20 cellular contexts compared by ENCODE assay signal in the genomic region with DNA sequence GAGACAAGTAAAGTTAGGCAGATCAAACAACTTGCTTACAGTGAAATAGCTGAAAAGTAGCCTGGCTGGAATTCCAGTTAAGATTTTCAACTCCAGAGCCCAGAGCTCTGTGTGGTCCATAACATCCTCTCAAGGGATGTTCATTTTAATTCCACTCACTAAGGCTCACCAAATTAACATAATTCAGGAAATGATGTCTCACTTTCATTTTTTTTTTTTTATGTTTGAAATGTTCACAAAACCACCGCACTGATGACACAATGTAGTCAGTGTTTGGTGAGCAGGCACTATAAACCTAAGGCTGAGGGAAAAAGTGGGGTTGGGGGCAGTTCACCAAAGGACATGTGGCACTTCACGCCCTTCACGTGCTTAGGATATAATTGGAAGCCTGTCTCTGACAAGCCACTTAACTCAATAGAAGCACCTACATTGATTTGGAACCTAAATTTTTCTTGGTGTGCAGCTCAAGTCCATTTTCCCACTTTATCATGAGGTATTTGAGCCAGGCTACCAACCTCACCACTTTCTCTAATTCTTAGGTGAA.
DNase-seq lines count a peak whose midpoint lies in the region; ATAC-seq and TF ChIP-seq lines count a peak whose summit lies in the region.
"Had no signal": no experiment of that assay in that cellular context is flagged by ENCODE, and none has a peak within 500 bp of the region (broad histone marks: within the 10 kb centered on the region; RNA-seq: fewer than 3 reads in every experiment).

No MANE protein-coding gene starts in this region.

- peaks cover 13% of the 10 kb centered on the region for H3K4me1 Mint-ChIP-seq in GM23338
- H3K4me1 Mint-ChIP-seq in osteocyte (ENCODE audit: unreplicated experiment), result peaks cover 14% of the 10 kb centered on the region

- no TSS peak for BruUV-seq in PC-9 (replicated peaks; lab: Mats Ljungman, UMichigan)

- peak overlapping the region; percentile 72 for H3K4me2 ChIP-seq in GM23338
- H3K4me2 ChIP-seq in PC-9, result peak overlapping the region; percentile 77
- H3K4me2 ChIP-seq in osteoblast (ENCODE audit: insufficient read depth, low read length), result peak overlapping the region; percentile 62

- DNase-seq in GM23338 (ENCODE audit: low spot score) (peak; percentile 22), PC-9 (no peak), epithelial cell of prostate (ENCODE audit: low read depth, low spot score) (no peak), osteoblast (ENCODE audit: insufficient read length, low spot score, missing footprints) (no peak), osteocyte (ENCODE audit: extremely low spot score, unreplicated experiment) (no peak), CD1c-positive myeloid dendritic cell (ENCODE audit: extremely low spot score) (no peak)
- no peak for DNase-seq in activated effector memory CD4-positive, alpha-beta T cell treated with anti-CD3 and anti-CD28 coated beads, Interleukin-2, amount 50 U/mL, for 16 hours
- DNase-seq: activated CD4-positive, CD25-positive, alpha-beta regulatory T cell treated with anti-CD3 and anti-CD28 coated beads, Interleukin-2, amount 50 U/mL, for 72 hours; activated CD8-positive, alpha-beta memory T cell treated with anti-CD3 and anti-CD28 coated beads for 24 hours; activated T-cell treated with anti-CD3 and anti-CD28 coated beads, Interleukin-2, amount 50 U/mL, for 48 hours; CD4-positive, alpha-beta T cell; foreskin melanocyte; hypothalamus; NCI-H1436; stimulated activated CD8-positive, alpha-beta memory T cell treated with anti-CD3 and anti-CD28 coated beads, Interleukin-4, amount 100 ng/mL, for 48 hours; T1000 had no signal

- H3K4me1 ChIP-seq in GM23338 (ENCODE audit: insufficient read depth) (peaks cover 37% of the 10 kb centered on the region), PC-9 (replicated peaks; ENCODE audit: insufficient read depth) (peaks cover 96% of the 10 kb centered on the region), osteoblast (ENCODE audit: insufficient read depth, low read length) (peaks cover 47% of the 10 kb centered on the region)

- intact Hi-C loops in PC-9 (cut with micrococcal nuclease; ENCODE audit: unreplicated experiment), result no loop called here

- POLR2A ChIA-PET in PC-9 (lab: Charles Lee; ENCODE audit: unreplicated experiment), result interaction anchor here (0.5 to 2.2 kb wide), 8 partner anchors 9 to 421 kb away, joined by 3 to 50 read pairs (median 5); no protein-coding TSS in a partner anchor

- H3K27me3 Mint-ChIP-seq in GM23338 (ENCODE audit: insufficient read depth, low read depth, poor library complexity) (peaks cover 2% of the 10 kb centered on the region), osteocyte (ENCODE audit: unreplicated experiment) (no peaks in the 10 kb centered on the region)

- no peaks in the 10 kb centered on the region for H3K36me3 ChIP-seq in GM23338 (ENCODE audit: insufficient read depth)
- H3K36me3 ChIP-seq in PC-9 (ENCODE audit: low read depth), result no peaks in the 10 kb centered on the region
- no peaks in the 10 kb centered on the region for H3K36me3 ChIP-seq in osteoblast (ENCODE audit: insufficient read depth, low read length)

- H3K27ac ChIP-seq in GM23338 (ENCODE audit: low read depth) (peak overlapping the region; percentile 82), PC-9 (peak overlapping the region; percentile 97), epithelial cell of prostate (peak overlapping the region; percentile 100), osteoblast (ENCODE audit: low read depth, low read length) (peak overlapping the region; percentile 77)
- H3K27ac ChIP-seq: SK-N-MC had no signal

- H3K27me3 ChIP-seq in GM23338 (ENCODE audit: insufficient read depth) (no peaks in the 10 kb centered on the region), PC-9 (ENCODE audit: insufficient read depth, low read depth) (no peaks in the 10 kb centered on the region), osteoblast (ENCODE audit: insufficient read depth, low read length) (no peaks in the 10 kb centered on the region)

- peak overlapping the region; percentile 6; the same call in 1 of the 2 replicates for H3K4me3 ChIP-seq in GM23338
- peak overlapping the region; percentile 43; the same call in 1 of the 2 replicates for H3K4me3 ChIP-seq in PC-9
- H3K4me3 ChIP-seq in osteoblast (ENCODE audit: insufficient read depth, low read length), result no peak overlapping the region

- TF ChIP-seq CTCF in GM23338 (conservative IDR thresholded peaks at IDR 0.05; ENCODE audit: low read depth in 2 of 2) (no peak), PC-9 (conservative IDR thresholded peaks at IDR 0.05) (no peak), osteoblast (IDR thresholded peaks at IDR 0.05; ENCODE audit: extremely low read depth, low read depth, low read length) (no peak), osteocyte (IDR thresholded peaks at IDR 0.05) (no peak)

- H3K27ac Mint-ChIP-seq in GM23338 (peak overlapping the region; percentile 92), osteocyte (ENCODE audit: unreplicated experiment) (no peak overlapping the region)
- H3K27ac Mint-ChIP-seq: activated naive CD8-positive, alpha-beta T cell; CD4-positive, alpha-beta T cell had no signal

- H3K9me3 ChIP-seq in PC-9 (ENCODE audit: insufficient read depth, low read depth), result no peaks in the 10 kb centered on the region
- H3K9me3 ChIP-seq in osteoblast (ENCODE audit: low read depth, low read length), result no peaks in the 10 kb centered on the region

- H4K20me1 ChIP-seq in GM23338 (replicated peaks; ENCODE audit: insufficient read depth) (no peaks in the 10 kb centered on the region), PC-9 (ENCODE audit: insufficient read depth) (no peaks in the 10 kb centered on the region), osteoblast (ENCODE audit: insufficient read depth, low read length) (no peaks in the 10 kb centered on the region)

- no peak overlapping the region for H3K4me3 Mint-ChIP-seq in GM23338
- H3K4me3 Mint-ChIP-seq in osteocyte (ENCODE audit: unreplicated experiment), result no peak overlapping the region
- H3K4me3 Mint-ChIP-seq: activated naive CD8-positive, alpha-beta T cell; CD4-positive, alpha-beta T cell; neural crest cell had no signal

- H3F3A ChIP-seq in GM23338 (replicated peaks; ENCODE audit: low read depth) (0 out of 2 replicates have a peak, but pooled peaks cover 6% of the 10 kb centered on the region), PC-9 (ENCODE audit: insufficient read depth, low read depth) (peaks cover 68% of the 10 kb centered on the region)

- H3K9me3 Mint-ChIP-seq in GM23338, result no peaks in the 10 kb centered on the region
- no peaks in the 10 kb centered on the region for H3K9me3 Mint-ChIP-seq in osteocyte (ENCODE audit: unreplicated experiment)
- H3K9me3 Mint-ChIP-seq: CD4-positive, alpha-beta T cell; neural crest cell had no signal

- CTCF ChIA-PET in PC-9 (lab: Charles Lee), result interaction anchor here (0.5 to 1.2 kb wide), 3 partner anchors 25 to 1827 kb away, joined by 3 to 4 read pairs (median 3); no protein-coding TSS in a partner anchor

- ATAC-seq in GM23338 (peak; percentile 26; the same call in 2 of the 3 replicates), HG03135 (IDR thresholded peaks at IDR 0.05; ENCODE audit: unreplicated experiment) (no peak)

- H3K9me2 ChIP-seq in GM23338 (ENCODE audit: insufficient read depth) (peaks cover 11% of the 10 kb centered on the region), PC-9 (ENCODE audit: insufficient read depth) (no peaks in the 10 kb centered on the region)

- H2AFZ ChIP-seq in GM23338 (peak overlapping the region; percentile 1; the same call in 1 of the 2 replicates), PC-9 (peak overlapping the region; percentile 42; the same call in 1 of the 2 replicates), osteoblast (ENCODE audit: low read length) (peak overlapping the region; percentile 20)

- H3K79me2 ChIP-seq in GM23338 (replicated peaks; ENCODE audit: insufficient read depth), result no peaks in the 10 kb centered on the region
- H3K79me2 ChIP-seq in PC-9 (ENCODE audit: low read depth), result no peaks in the 10 kb centered on the region
- no peaks in the 10 kb centered on the region for H3K79me2 ChIP-seq in osteoblast (ENCODE audit: insufficient read depth, low read length)

- no peaks in the 10 kb centered on the region; the same call in 2 of the 3 replicates for H3K36me3 Mint-ChIP-seq in GM23338 (ENCODE audit: low read depth)
- H3K36me3 Mint-ChIP-seq in osteocyte (ENCODE audit: unreplicated experiment), result no peaks in the 10 kb centered on the region
- H3K36me3 Mint-ChIP-seq: activated naive CD8-positive, alpha-beta T cell had no signal

TF ChIP-seq in GM23338, 12 proteins besides CTCF, POLR2A, EP300 and RAD21:
- TF ChIP-seq ZNF114 (CRISPR knock-in tag; IDR thresholded peaks at IDR 0.05) (no peak), EZH2phosphoT487 (IDR thresholded peaks at IDR 0.05; ENCODE audit: unreplicated experiment) (no peak), STAT1 (IDR thresholded peaks at IDR 0.05; ENCODE audit: unreplicated experiment) (no peak), ZNF331 (CRISPR knock-in tag; IDR thresholded peaks at IDR 0.05; ENCODE audit: low read depth) (no peak), EZH2 (IDR thresholded peaks at IDR 0.05; ENCODE audit: low read depth, unreplicated experiment) (no peak), POLR2AphosphoS5 (IDR thresholded peaks at IDR 0.05; ENCODE audit: low read depth) (no peak)
